11 cellular contexts compared by ENCODE assay signal in the genomic region with DNA sequence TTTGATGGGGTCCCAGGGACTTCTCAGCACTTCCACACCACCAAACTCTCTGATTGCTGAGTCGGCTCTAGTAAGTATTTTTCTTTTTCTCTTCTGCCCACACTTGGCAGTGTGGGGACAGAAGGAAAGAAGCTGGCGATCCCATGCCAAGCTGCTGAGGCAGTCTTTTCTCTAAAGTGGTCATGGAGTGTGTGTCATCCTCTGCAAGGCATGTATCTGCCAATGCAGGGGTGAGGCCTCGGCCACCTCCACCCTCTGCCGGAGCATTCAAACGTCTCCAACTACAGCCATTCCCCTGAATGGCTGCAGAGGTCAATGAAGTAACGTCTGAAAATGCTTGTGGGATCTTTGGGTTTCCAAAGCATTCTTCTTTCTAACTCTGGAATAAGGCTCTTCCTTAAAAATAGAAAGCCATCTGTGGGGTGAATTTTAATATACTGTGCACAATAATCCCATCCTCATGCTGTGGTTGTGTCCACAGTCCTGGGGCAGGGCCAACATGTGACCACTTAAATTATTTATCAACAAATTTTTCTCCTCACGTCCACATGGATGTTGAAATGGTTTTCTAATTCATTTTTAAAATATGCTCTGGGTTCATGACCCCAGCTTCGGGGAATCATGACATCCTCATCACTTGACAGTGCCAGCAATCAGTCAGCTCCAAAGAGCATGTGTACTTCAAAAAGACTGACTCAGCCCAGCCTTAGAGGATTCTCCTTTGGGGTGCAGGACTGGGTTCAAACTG.
DNase-seq lines count a peak whose midpoint lies in the region; ATAC-seq, FAIRE-seq and TF ChIP-seq lines count a peak whose summit lies in the region.
"Had no signal": no experiment of that assay in that cellular context is flagged by ENCODE, and none has a peak within 500 bp of the region (broad histone marks: within the 10 kb centered on the region; RNA-seq: fewer than 3 reads in every experiment).

No MANE protein-coding gene starts in this region.

- no peak for DNase-seq in activated T-cell treated with anti-CD3 and anti-CD28 coated beads, Interleukin-2, amount 50 U/mL, for 24 hours
- DNase-seq in activated T-cell treated with anti-CD3 and anti-CD28 coated beads, Interleukin-2, amount 50 U/mL, for 48 hours, result no peak
- DNase-seq in body of pancreas, result peak in 2 of 4 donors; percentile 22 to 54
- DNase-seq in islet precursor cell, result peak; percentile 39
- DNase-seq in urothelium cell line (ENCODE audit: low spot score), result peak; percentile 89
- no peak for DNase-seq in coronary artery (ENCODE audit: low spot score)
- no peak for DNase-seq in NCI-H69 (lab: John Stamatoyannopoulos, UW)
- no peak for DNase-seq in CD1c-positive myeloid dendritic cell (ENCODE audit: extremely low spot score)
- DNase-seq: AML-193, amygdala, NCI-H2107 had no signal

- no peak overlapping the region for H3K4me3 Mint-ChIP-seq in activated T-cell treated with anti-CD3 and anti-CD28 coated beads, Interleukin-2, amount 50 U/mL, for 24 hours

- H3K4me1 ChIP-seq in body of pancreas, result peaks cover 12% of the 10 kb centered on the region

- intact Hi-C loops in body of pancreas (cut with DNase I), result no loop called here

- no peak for TF ChIP-seq CTCF in body of pancreas (IDR thresholded peaks at IDR 0.05)
- no peak for TF ChIP-seq CTCF in coronary artery (IDR thresholded peaks at IDR 0.05)

- H3K9me3 ChIP-seq in body of pancreas, result no peaks in the 10 kb centered on the region

- TF ChIP-seq POLR2A in body of pancreas (IDR thresholded peaks at IDR 0.05), result no peak

- peak overlapping the region in 3 of 4 donors; percentile 39 to 70 (median 68) for H3K27ac ChIP-seq in body of pancreas
- H3K27ac ChIP-seq in coronary artery, result peak overlapping the region in 1 of 2 donors; percentile 44

- no peaks in the 10 kb centered on the region for H3K27me3 ChIP-seq in body of pancreas

- peak; percentile 81 for FAIRE-seq in urothelium cell line (lab: Jason Lieb, UNC)

- peaks cover 82% of the 10 kb centered on the region for H3K4me1 Mint-ChIP-seq in activated T-cell treated with anti-CD3 and anti-CD28 coated beads, Interleukin-2, amount 50 U/mL, for 24 hours (ENCODE audit: low read depth)

- peak; percentile 6 for ATAC-seq in body of pancreas

- peak overlapping the region; percentile 61 for H3K27ac Mint-ChIP-seq in activated T-cell treated with anti-CD3 and anti-CD28 coated beads, Interleukin-2, amount 50 U/mL, for 24 hours

- H3K36me3 Mint-ChIP-seq in activated T-cell treated with anti-CD3 and anti-CD28 coated beads, Interleukin-2, amount 50 U/mL, for 24 hours (ENCODE audit: low read depth), result peaks cover 5% of the 10 kb centered on the region

- 63 to 78% methylated on average over 5 to 8 of the region's 8 CpGs for WGBS in body of pancreas, 2 donors

- H3K27me3 Mint-ChIP-seq in activated T-cell treated with anti-CD3 and anti-CD28 coated beads, Interleukin-2, amount 50 U/mL, for 24 hours, result no peaks in the 10 kb centered on the region

- peaks cover 5% of the 10 kb centered on the region for H3K9me3 Mint-ChIP-seq in activated T-cell treated with anti-CD3 and anti-CD28 coated beads, Interleukin-2, amount 50 U/mL, for 24 hours

- H3K4me3 ChIP-seq in body of pancreas (no peak overlapping the region), coronary artery (no peak overlapping the region)

- H3K36me3 ChIP-seq in body of pancreas (replicated peaks in 1 of 2; ENCODE audit: insufficient read depth in 1 of 2, low read depth in 2 of 2), result no peaks in the 10 kb centered on the region

Comparison
In these comparisons a context has a peak if more than half of its experiments do, and no peak if none do; other contexts are left out.
1. DNase-seq: peak in islet precursor cell (single experiment) and urothelium cell line (single experiment); none in activated T-cell treated with anti-CD3 and anti-CD28 coated beads, Interleukin-2, amount 50 U/mL, for 24 hours (single experiment), activated T-cell treated with anti-CD3 and anti-CD28 coated beads, Interleukin-2, amount 50 U/mL, for 48 hours (0 of 2), coronary artery (single experiment), NCI-H69 (single experiment) and CD1c-positive myeloid dendritic cell (single experiment).